ENCODE assay signal across 10 cellular contexts in genomic region chr17:61495161-61495857, GRCh38. TPM values are rescaled to one million over a fixed set of nuclear protein-coding genes. Genes with fewer than 3 reads are reported as not detected.
DNase-seq lines count a peak whose midpoint lies in the region; ATAC-seq, FAIRE-seq and TF ChIP-seq lines count a peak whose summit lies in the region.
"Had no signal": no experiment of that assay in that cellular context is flagged by ENCODE, and none has a peak within 500 bp of the region (broad histone marks: within the 10 kb centered on the region; RNA-seq: fewer than 3 reads in every experiment).

No MANE protein-coding gene starts in this region.

- H3K36me3 Mint-ChIP-seq in activated B cell treated with CpG ODN at 0.5 μM for 24 hours (ENCODE audit: low read depth) = no peaks in the 10 kb centered on the region

- DNase-seq in COLO829 (ENCODE audit: low spot score) = peak; percentile 74
- DNase-seq in HL-60 (ENCODE audit: low read depth in 1 of 2, low spot score in 1 of 2) = no peak
- no peak for DNase-seq in activated B cell treated with CpG ODN at 0.5 μM for 24 hours
- peak; percentile 62 for DNase-seq in iris pigment epithelial cell (ENCODE audit: low read depth)
- DNase-seq in GM19239 (ENCODE audit: insufficient read length, low spot score) = no peak
- no peak for DNase-seq in effector CD4-positive, alpha-beta T cell
- DNase-seq in 8988T = no peak

- peak overlapping the region; percentile 21; the same call in 1 of the 2 replicates for H3K4me3 ChIP-seq in HL-60 (replicated peaks; ENCODE audit: insufficient read depth, low read length)

- H3K4me3 Mint-ChIP-seq in activated B cell treated with CpG ODN at 0.5 μM for 24 hours = peak overlapping the region; percentile 46
- H3K4me3 Mint-ChIP-seq: neural crest cell had no signal

- peaks cover 13% of the 10 kb centered on the region for H3K27me3 Mint-ChIP-seq in activated B cell treated with CpG ODN at 0.5 μM for 24 hours

- no peaks in the 10 kb centered on the region for H3K4me1 Mint-ChIP-seq in activated B cell treated with CpG ODN at 0.5 μM for 24 hours

- H3K27ac ChIP-seq in HL-60 (replicated peaks) = no peak overlapping the region

- POLR2A ChIA-PET in activated B cell treated with CpG ODN at 0.5 μM for 24 hours (lab: Charles Lee) = no interaction called here

- ATAC-seq in activated B cell treated with CpG ODN at 0.5 μM for 24 hours (ENCODE audit: low read depth) = no peak
- no peak for ATAC-seq in HG03442 (IDR thresholded peaks at IDR 0.05; ENCODE audit: unreplicated experiment)

- CTCF ChIA-PET in activated B cell treated with CpG ODN at 0.5 μM for 24 hours (lab: Charles Lee) = no interaction called here

- H3K27me3 ChIP-seq in HL-60 (ENCODE audit: insufficient read depth, poor library complexity, severe bottlenecking) = peaks cover 8% of the 10 kb centered on the region

- FAIRE-seq in GM19239 (lab: Jason Lieb, UNC) = no peak

- intact Hi-C loops in activated B cell treated with CpG ODN at 0.5 μM for 24 hours (cut with micrococcal nuclease) = no loop called here

- H3K27ac Mint-ChIP-seq in activated B cell treated with CpG ODN at 0.5 μM for 24 hours = no peak overlapping the region

- no peaks in the 10 kb centered on the region for H3K9me3 Mint-ChIP-seq in activated B cell treated with CpG ODN at 0.5 μM for 24 hours
- H3K9me3 Mint-ChIP-seq: neural crest cell had no signal

- TF ChIP-seq CTCF in HL-60 (IDR thresholded peaks at IDR 0.05; ENCODE audit: insufficient read depth, low read length) = no peak
- no peak for TF ChIP-seq CTCF in activated B cell treated with CpG ODN at 0.5 μM for 24 hours (IDR thresholded peaks at IDR 0.05)

RNA-seq across cellular contexts. Expression of gene TBX4, which starts 43.1 kb away (rescaled TPM):
- not detected in 2 replicates for total RNA-seq in activated B cell treated with CpG ODN at 0.5 μM for 24 hours
- total RNA-seq: fibroblast of villous mesenchyme, neural crest cell had no signal

Comparison
In these comparisons a context has a peak if more than half of its experiments do, and no peak if none do; other contexts are left out.
1. DNase-seq: peak in COLO829 (single experiment) and iris pigment epithelial cell (single experiment); none in HL-60 (0 of 2), activated B cell treated with CpG ODN at 0.5 μM for 24 hours (single experiment), GM19239 (single experiment), effector CD4-positive, alpha-beta T cell (single experiment) and 8988T (single experiment).